34 cellular contexts compared by ENCODE assay signal in the genomic region with DNA sequence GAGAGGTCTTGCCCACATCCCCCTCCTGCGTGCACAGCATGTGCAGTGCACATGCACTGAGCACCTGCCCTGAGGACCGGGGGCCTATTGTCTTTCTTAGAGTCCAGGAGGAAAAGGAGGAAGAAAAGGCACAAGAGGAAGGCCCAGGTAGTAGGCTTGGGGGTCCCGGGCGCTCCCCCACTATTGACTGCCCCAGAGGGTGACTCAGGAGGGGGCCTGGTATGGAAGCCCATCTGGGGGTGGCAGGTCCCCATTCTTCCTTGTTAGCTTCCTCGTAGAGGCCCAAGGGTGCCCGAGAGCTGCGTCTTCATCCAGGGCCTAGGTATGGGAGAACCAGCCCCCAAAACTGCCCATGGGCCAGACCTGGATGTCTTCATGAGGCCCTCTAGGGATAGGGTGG.
"Had no signal": no experiment of that assay in that cellular context is flagged by ENCODE, and none has a peak within 500 bp of the region (broad histone marks: within the 10 kb centered on the region; RNA-seq: fewer than 3 reads in every experiment).

No MANE protein-coding gene starts in this region.

- H3K27me3 ChIP-seq: MG63 had no signal

- DNase-seq: Karpas-422, Kasumi-1, MG63, MM.1S, MV-4-11, NCI-H1048, NCI-H1092, NCI-H1092 treated with DMSO at 0.1 percent for 48 hours, NCI-H1105, NCI-H1105 treated with DMSO at 0.1 percent for 48 hours, NCI-H1417, NCI-H1417 treated with DMSO at 0.1 percent for 48 hours, NCI-H1436, NCI-H1436 treated with DMSO at 0.1 percent for 48 hours, NCI-H146, NCI-H1694, NCI-H1694 treated with DMSO at 0.1 percent for 48 hours, NCI-H187, NCI-H187 treated with DMSO at 0.1 percent for 48 hours, NCI-H1930, NCI-H2029, NCI-H2029 treated with DMSO at 0.1 percent for 48 hours, NCI-H2081, NCI-H2081 treated with DMSO at 0.1 percent for 48 hours, NCI-H2107, NCI-H2171, NCI-H2171 treated with DMSO at 0.1 percent for 48 hours, NCI-H2227 treated with DMSO at 0.1 percent for 48 hours, NCI-H226, NCI-H345, NCI-H446, NCI-H446 treated with DMSO at 0.1 percent for 48 hours, NCI-H510A, NCI-H510A treated with DMSO at 0.1 percent for 48 hours had no signal

- H3K36me3 ChIP-seq: MG63 had no signal

- H3K4me3 ChIP-seq: MG63 had no signal
